2 cellular contexts compared by ENCODE assay signal in the genomic region with DNA sequence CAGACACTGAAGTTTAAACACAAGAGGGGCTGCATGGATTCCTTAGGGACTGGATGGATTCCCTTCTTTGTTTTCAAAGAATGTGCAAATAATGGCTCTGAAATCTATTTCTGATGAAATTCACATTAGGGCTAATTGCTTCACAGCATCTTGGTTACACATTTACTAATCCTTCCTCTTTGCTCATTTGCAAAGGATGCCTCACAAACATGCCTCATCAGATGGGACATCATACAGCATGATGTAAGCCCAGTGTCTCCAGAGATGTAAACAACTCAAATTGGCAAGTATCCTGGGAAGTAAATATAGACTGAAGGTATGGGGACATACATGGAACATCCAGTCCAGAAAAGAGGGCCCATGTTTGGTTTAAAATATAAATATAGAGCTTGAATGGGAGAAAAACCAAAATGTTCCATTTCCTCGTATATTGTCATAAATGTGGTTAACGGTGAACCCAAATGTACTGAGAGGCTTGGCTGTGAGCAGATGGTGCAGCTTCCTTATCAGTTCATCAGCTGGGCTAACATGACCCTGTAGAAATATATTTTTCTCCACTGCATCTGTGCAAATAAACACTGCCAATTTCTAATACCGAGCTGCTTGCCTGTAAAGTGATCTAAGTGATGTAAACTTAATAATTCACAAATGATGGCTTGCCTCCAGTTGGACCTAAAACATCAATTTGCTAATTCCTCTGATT.
TF ChIP-seq lines count a peak whose summit lies in the region.

No MANE protein-coding gene starts in this region.

TF ChIP-seq in liver, 16 proteins besides CTCF, POLR2A, EP300 and RAD21 (continued from another document):
- TF ChIP-seq, protein P1, sequence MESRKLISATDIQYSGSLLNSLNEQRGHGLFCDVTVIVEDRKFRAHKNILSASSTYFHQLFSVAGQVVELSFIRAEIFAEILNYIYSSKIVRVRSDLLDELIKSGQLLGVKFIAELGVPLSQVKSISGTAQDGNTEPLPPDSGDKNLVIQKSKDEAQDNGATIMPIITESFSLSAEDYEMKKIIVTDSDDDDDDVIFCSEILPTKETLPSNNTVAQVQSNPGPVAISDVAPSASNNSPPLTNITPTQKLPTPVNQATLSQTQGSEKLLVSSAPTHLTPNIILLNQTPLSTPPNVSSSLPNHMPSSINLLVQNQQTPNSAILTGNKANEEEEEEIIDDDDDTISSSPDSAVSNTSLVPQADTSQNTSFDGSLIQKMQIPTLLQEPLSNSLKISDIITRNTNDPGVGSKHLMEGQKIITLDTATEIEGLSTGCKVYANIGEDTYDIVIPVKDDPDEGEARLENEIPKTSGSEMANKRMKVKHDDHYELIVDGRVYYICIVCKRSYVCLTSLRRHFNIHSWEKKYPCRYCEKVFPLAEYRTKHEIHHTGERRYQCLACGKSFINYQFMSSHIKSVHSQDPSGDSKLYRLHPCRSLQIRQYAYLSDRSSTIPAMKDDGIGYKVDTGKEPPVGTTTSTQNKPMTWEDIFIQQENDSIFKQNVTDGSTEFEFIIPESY (IDR thresholded peaks at IDR 0.05) = no peak
- TF ChIP-seq RXRA (IDR thresholded peaks at IDR 0.05) (no peak), HNF4A (conservative IDR thresholded peaks at IDR 0.05) (peak in 1 of 2 donors; percentile 24), TAF1 (conservative IDR thresholded peaks at IDR 0.05) (no peak)

TF ChIP-seq in HepG2, 621 proteins besides CTCF, POLR2A, EP300 and RAD21 (continued from another document):
- no peak for TF ChIP-seq KLF13 (CRISPR knock-in tag; IDR thresholded peaks at IDR 0.05)
- no peak for TF ChIP-seq ZNF775 (CRISPR knock-in tag; IDR thresholded peaks at IDR 0.05; ENCODE audit: borderline replicate concordance)
- TF ChIP-seq, protein P2, sequence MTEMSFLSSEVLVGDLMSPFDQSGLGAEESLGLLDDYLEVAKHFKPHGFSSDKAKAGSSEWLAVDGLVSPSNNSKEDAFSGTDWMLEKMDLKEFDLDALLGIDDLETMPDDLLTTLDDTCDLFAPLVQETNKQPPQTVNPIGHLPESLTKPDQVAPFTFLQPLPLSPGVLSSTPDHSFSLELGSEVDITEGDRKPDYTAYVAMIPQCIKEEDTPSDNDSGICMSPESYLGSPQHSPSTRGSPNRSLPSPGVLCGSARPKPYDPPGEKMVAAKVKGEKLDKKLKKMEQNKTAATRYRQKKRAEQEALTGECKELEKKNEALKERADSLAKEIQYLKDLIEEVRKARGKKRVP (CRISPR knock-in tag; IDR thresholded peaks at IDR 0.05) = peak in 1 of 2 experiments; percentile 87; a peak in 2 of 4 replicates
- TF ChIP-seq RARG (CRISPR knock-in tag; IDR thresholded peaks at IDR 0.05; ENCODE audit: low read depth) = no peak
- no peak for TF ChIP-seq SIX1 (CRISPR knock-in tag; IDR thresholded peaks at IDR 0.05; ENCODE audit: borderline replicate concordance)
